In the genomic region with DNA sequence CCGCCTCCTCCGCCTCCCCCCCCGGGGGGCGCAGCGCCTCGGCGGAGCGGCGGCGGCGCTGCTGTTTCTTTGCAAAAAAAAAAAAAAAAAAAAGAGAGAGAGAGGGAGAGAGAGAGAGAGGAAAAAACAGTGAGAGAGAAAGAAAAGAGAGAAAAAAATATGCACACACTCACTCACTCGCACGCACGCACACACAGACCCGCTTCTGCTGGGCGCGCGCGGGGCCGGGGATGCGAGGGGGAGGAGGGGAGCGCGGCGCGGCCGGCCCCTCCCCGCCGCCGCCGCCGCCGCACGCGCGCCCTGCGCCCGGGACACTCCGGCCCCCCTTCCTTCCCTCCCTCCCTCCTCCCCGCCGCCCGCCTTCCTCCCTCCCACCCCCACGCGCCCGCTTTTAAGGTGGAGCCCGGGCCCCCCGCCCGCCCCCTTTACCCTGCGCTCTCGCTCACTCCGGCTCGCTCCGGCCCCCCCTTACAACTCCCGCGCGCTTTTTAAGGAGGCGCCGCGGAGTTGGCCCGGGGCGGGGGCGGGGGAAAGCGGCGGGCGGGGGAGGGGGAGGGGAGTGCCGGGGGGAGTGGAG, we compare ENCODE assay signal across 8 cellular contexts. TPM values are rescaled to one million over a fixed set of nuclear protein-coding genes. Genes with fewer than 3 reads are reported as not detected.
A peak's percentile ranks its signal among the peaks of the same experiment; 100 is the strongest.
DNase-seq lines count a peak whose midpoint lies in the region; ATAC-seq and TF ChIP-seq lines count a peak whose summit lies in the region.

A gene (minus strand): TSS at position 243 of the 577 bp plus-strand sequence.

- H3K79me2 ChIP-seq in Karpas-422 (ENCODE audit: low read length): peaks cover 14% of the 10 kb centered on the region
- H3K79me2 ChIP-seq in osteoblast (ENCODE audit: insufficient read depth, low read length): no peaks in the 10 kb centered on the region

- H3K4me1 ChIP-seq in Karpas-422 (ENCODE audit: low read length) (peaks cover 20% of the 10 kb centered on the region), osteoblast (ENCODE audit: insufficient read depth, low read length) (peaks cover 6% of the 10 kb centered on the region)

- BruUV-seq in Calu3 (replicated peaks; lab: Mats Ljungman, UMichigan): no TSS peak

- peak within 1 kb of the TSS; percentile 94 for H3K9ac ChIP-seq in Karpas-422 (ENCODE audit: low read length)

- H3K9me3 ChIP-seq in Karpas-422 (ENCODE audit: low read length) (peaks cover 4% of the 10 kb centered on the region; the same call in 1 of the 2 replicates), osteoblast (ENCODE audit: low read depth, low read length) (peaks cover 6% of the 10 kb centered on the region)

- no peaks in the 10 kb centered on the region for H3K27me3 Mint-ChIP-seq in Calu3 (ENCODE audit: unreplicated experiment)
- no peaks in the 10 kb centered on the region for H3K27me3 Mint-ChIP-seq in activated naive CD8-positive, alpha-beta T cell

- H3K27ac Mint-ChIP-seq in Calu3 (ENCODE audit: unreplicated experiment): peak within 1 kb of the TSS; percentile 67
- H3K27ac Mint-ChIP-seq in activated naive CD8-positive, alpha-beta T cell: peak within 1 kb of the TSS; percentile 100

- H3K36me3 ChIP-seq in Karpas-422 (ENCODE audit: insufficient read depth, low read length) (peaks cover 7% of the 10 kb centered on the region), osteoblast (ENCODE audit: insufficient read depth, low read length) (peaks cover 18% of the 10 kb centered on the region)

- H3K4me3 ChIP-seq in Karpas-422 (ENCODE audit: low read length): peak within 1 kb of the TSS; percentile 98
- peak within 1 kb of the TSS; percentile 79 for H3K4me3 ChIP-seq in osteoblast (ENCODE audit: insufficient read depth, low read length)

- H3K27me3 ChIP-seq in Karpas-422 (ENCODE audit: low read length): no peaks in the 10 kb centered on the region
- no peaks in the 10 kb centered on the region for H3K27me3 ChIP-seq in osteoblast (ENCODE audit: insufficient read depth, low read length)

- H3K9me3 Mint-ChIP-seq in Calu3 (ENCODE audit: low read depth, unreplicated experiment): no peaks in the 10 kb centered on the region
- no peaks in the 10 kb centered on the region for H3K9me3 Mint-ChIP-seq in activated naive CD8-positive, alpha-beta T cell (ENCODE audit: low read depth)

- H4K20me1 ChIP-seq in Karpas-422 (ENCODE audit: insufficient read depth, low read depth, low read length) (no peaks in the 10 kb centered on the region), osteoblast (ENCODE audit: insufficient read depth, low read length) (peaks cover 12% of the 10 kb centered on the region)

- H3K4me3 Mint-ChIP-seq in Calu3 (ENCODE audit: low read depth, unreplicated experiment): peak within 1 kb of the TSS; percentile 61
- H3K4me3 Mint-ChIP-seq in activated naive CD8-positive, alpha-beta T cell: peak within 1 kb of the TSS; percentile 99

- H3K36me3 Mint-ChIP-seq in Calu3 (ENCODE audit: insufficient read depth, unreplicated experiment): peaks cover 34% of the 10 kb centered on the region
- H3K36me3 Mint-ChIP-seq in activated naive CD8-positive, alpha-beta T cell: peaks cover 6% of the 10 kb centered on the region

- peak within 1 kb of the TSS; percentile 80 for H3K27ac ChIP-seq in Karpas-422 (ENCODE audit: low read length)
- H3K27ac ChIP-seq in osteoblast (ENCODE audit: low read depth, low read length): peak within 1 kb of the TSS; percentile 56
- H3K27ac ChIP-seq in substantia nigra (ENCODE audit: low read depth, low read length, poor library complexity, severe bottlenecking): peak within 1 kb of the TSS; percentile 93

- H3K4me1 Mint-ChIP-seq in Calu3 (ENCODE audit: low read depth, unreplicated experiment): peaks cover 8% of the 10 kb centered on the region
- H3K4me1 Mint-ChIP-seq in activated naive CD8-positive, alpha-beta T cell (ENCODE audit: low read depth): peaks cover 20% of the 10 kb centered on the region

- intact Hi-C loops in Calu3 (cut with micrococcal nuclease; ENCODE audit: unreplicated experiment): no loop called here
- intact Hi-C loops in head of caudate nucleus (cut with DNase I): no loop called here

- H3K9me2 ChIP-seq in Karpas-422 (replicated peaks; ENCODE audit: insufficient read depth, low read length): no peaks in the 10 kb centered on the region

- peak within 1 kb of the TSS; percentile 81; the same call in 1 of the 2 replicates for H2AFZ ChIP-seq in Karpas-422 (ENCODE audit: low read length)
- peak within 1 kb of the TSS; percentile 68 for H2AFZ ChIP-seq in osteoblast (ENCODE audit: low read length)

- H3K4me2 ChIP-seq in Karpas-422 (ENCODE audit: low read depth, low read length, poor library complexity, severe bottlenecking) (peak within 1 kb of the TSS; percentile 100), osteoblast (ENCODE audit: insufficient read depth, low read length) (peak within 1 kb of the TSS; percentile 95)

- peak; percentile 30 for ATAC-seq in GM21717 (IDR thresholded peaks at IDR 0.05; ENCODE audit: unreplicated experiment)

- CTCF ChIA-PET in Calu3 (lab: Charles Lee): no interaction called here

- DNase-seq in Calu3 (no peak), Karpas-422 (peak; percentile 96), SKM-1 (lab: John Stamatoyannopoulos, UW; ENCODE audit: unreplicated experiment) (peak; percentile 66), head of caudate nucleus (peak; percentile 61 to 95 (median 86)), osteoblast (ENCODE audit: insufficient read length, low spot score, missing footprints) (peak; percentile 99), substantia nigra (lab: John Stamatoyannopoulos, UW) (peak; percentile 38 to 91 (median 83))

- no peak for TF ChIP-seq CTCF in Calu3 (IDR thresholded peaks at IDR 0.05; ENCODE audit: unreplicated experiment)
- no peak for TF ChIP-seq CTCF in osteoblast (IDR thresholded peaks at IDR 0.05; ENCODE audit: extremely low read depth, low read depth, low read length)

RNA-seq across cellular contexts. Expression of the gene that starts here (rescaled TPM):
- 41.1 and 44.2 TPM in 2 replicates for total RNA-seq in Calu3 (2022)
- total RNA-seq in Karpas-422 (2014; rRNA removed; shearing (Covaris generic); ENCODE audit: low replicate concordance): 31.8 and 81.5 TPM in 2 replicates
- total RNA-seq in osteoblast: 16.2 and 27.9 TPM in 2 replicates
